ENCODE assay signal across 20 cellular contexts in genomic region chr11:112511906-112512305, GRCh38.
"Had no signal": no experiment of that assay in that cellular context is flagged by ENCODE, and none has a peak within 500 bp of the region (broad histone marks: within the 10 kb centered on the region; RNA-seq: fewer than 3 reads in every experiment).

No MANE protein-coding gene starts in this region.

- H3K27me3 ChIP-seq: breast epithelium, neutrophil, ovary, upper lobe of right lung had no signal

- H3K27ac Mint-ChIP-seq: activated CD4-positive, alpha-beta memory T cell treated with anti-CD3 and anti-CD28 coated beads, Interleukin-2, amount 10 ng/mL, durations not matched to agents 7 days and 5 days; activated naive CD4-positive, alpha-beta T cell treated with anti-CD3 and anti-CD28 coated beads for 36 hours; activated naive CD8-positive, alpha-beta T cell treated with anti-CD3 and anti-CD28 coated beads, Interleukin-2, amount 10 ng/mL, durations not matched to agents 7 days and 5 days; activated T-cell treated with anti-CD3 and anti-CD28 coated beads, Interleukin-2, amount 50 U/mL, for 72 hours; nephron had no signal

- H3K36me3 ChIP-seq: breast epithelium, neutrophil, ovary, prostate gland, upper lobe of right lung had no signal

- H3K9me3 Mint-ChIP-seq: activated CD4-positive, alpha-beta memory T cell treated with anti-CD3 and anti-CD28 coated beads, Interleukin-2, amount 10 ng/mL, durations not matched to agents 7 days and 5 days; activated naive CD4-positive, alpha-beta T cell treated with anti-CD3 and anti-CD28 coated beads for 36 hours; activated naive CD8-positive, alpha-beta T cell treated with anti-CD3 and anti-CD28 coated beads, Interleukin-2, amount 10 ng/mL, durations not matched to agents 7 days and 5 days; activated T-cell treated with anti-CD3 and anti-CD28 coated beads, Interleukin-2, amount 50 U/mL, for 72 hours; central memory CD8-positive, alpha-beta T cell; nephron had no signal

- H3K36me3 Mint-ChIP-seq: activated naive CD8-positive, alpha-beta T cell treated with anti-CD3 and anti-CD28 coated beads, Interleukin-2, amount 10 ng/mL, durations not matched to agents 7 days and 5 days had no signal

- H3K9me3 ChIP-seq: breast epithelium, neutrophil, ovary, prostate gland, upper lobe of right lung had no signal

- H3K4me3 Mint-ChIP-seq: activated CD4-positive, alpha-beta memory T cell treated with anti-CD3 and anti-CD28 coated beads, Interleukin-2, amount 10 ng/mL, durations not matched to agents 7 days and 5 days; activated naive CD4-positive, alpha-beta T cell treated with anti-CD3 and anti-CD28 coated beads for 36 hours; activated naive CD8-positive, alpha-beta T cell treated with anti-CD3 and anti-CD28 coated beads, Interleukin-2, amount 10 ng/mL, durations not matched to agents 7 days and 5 days; activated T-cell treated with anti-CD3 and anti-CD28 coated beads, Interleukin-2, amount 50 U/mL, for 72 hours; central memory CD8-positive, alpha-beta T cell; nephron had no signal

- H3K4me1 Mint-ChIP-seq: central memory CD8-positive, alpha-beta T cell; nephron had no signal

- H3K4me3 ChIP-seq: breast epithelium, ovary, prostate gland, upper lobe of right lung had no signal

- DNase-seq: activated CD4-positive, alpha-beta memory T cell treated with anti-CD3 and anti-CD28 coated beads, Interleukin-2, amount 10 ng/mL, durations not matched to agents 7 days and 5 days; activated CD4-positive, alpha-beta T cell treated with anti-CD3 and anti-CD28 coated beads for 48 hours; activated effector memory CD4-positive, alpha-beta T cell treated with Interleukin-2 at 50 U/mL for 16 hours; activated naive CD4-positive, alpha-beta T cell treated with anti-CD3 and anti-CD28 coated beads for 36 hours; activated naive CD8-positive, alpha-beta T cell treated with anti-CD3 and anti-CD28 coated beads, Interleukin-2, amount 10 ng/mL, durations not matched to agents 7 days and 5 days; activated T-cell treated with anti-CD3 and anti-CD28 coated beads, Interleukin-2, amount 50 U/mL, for 72 hours; amniotic stem cell; effector memory CD4-positive, alpha-beta T cell; hippocampal formation; left ventricle myocardium superior; midbrain; ovary; stimulated activated CD4-positive, alpha-beta T cell treated with anti-CD3 and anti-CD28 coated beads, Interleukin-4, amount 100 ng/mL, for 24 hours; stimulated activated naive CD8-positive, alpha-beta T cell treated with anti-CD3 and anti-CD28 coated beads, Interleukin-15, Interleukin-2, amounts not matched to agents 100 U/mL and 50 U/mL, for 24 hours; upper lobe of right lung had no signal

- H3K27ac ChIP-seq: breast epithelium, neutrophil, ovary, prostate gland, upper lobe of right lung had no signal

- H3K4me1 ChIP-seq: breast epithelium, prostate gland, upper lobe of right lung had no signal
